9 cellular contexts compared by ENCODE assay signal in genomic region chr12:13000616-13000934, GRCh38. TPM values are rescaled to one million over a fixed set of nuclear protein-coding genes. Genes with fewer than 3 reads are reported as not detected.
DNase-seq lines count a peak whose midpoint lies in the region; ATAC-seq and TF ChIP-seq lines count a peak whose summit lies in the region.
"Had no signal": no experiment of that assay in that cellular context is flagged by ENCODE, and none has a peak within 500 bp of the region (broad histone marks: within the 10 kb centered on the region; RNA-seq: fewer than 3 reads in every experiment).

No MANE protein-coding gene starts in this region.

- no peaks in the 10 kb centered on the region for H3K36me3 Mint-ChIP-seq in activated CD8-positive, alpha-beta T cell treated with anti-CD3 and anti-CD28 coated beads for 36 hours (ENCODE audit: low read depth)

- H3K27ac Mint-ChIP-seq in activated CD8-positive, alpha-beta T cell treated with anti-CD3 and anti-CD28 coated beads for 36 hours = peak overlapping the region; percentile 66

- H3K9me3 Mint-ChIP-seq in activated CD8-positive, alpha-beta T cell treated with anti-CD3 and anti-CD28 coated beads for 36 hours = no peaks in the 10 kb centered on the region

- H3K27me3 Mint-ChIP-seq in activated CD8-positive, alpha-beta T cell treated with anti-CD3 and anti-CD28 coated beads for 36 hours = peaks cover 8% of the 10 kb centered on the region

- no peaks in the 10 kb centered on the region for H3K36me3 ChIP-seq in HUES6 (ENCODE audit: control insufficient read depth, insufficient read depth, low read length)

- no peaks in the 10 kb centered on the region for H3K9me3 ChIP-seq in HUES6 (ENCODE audit: control insufficient read depth, insufficient read depth, low read depth, low read length)

- peaks cover 24% of the 10 kb centered on the region for H3K4me1 Mint-ChIP-seq in activated CD8-positive, alpha-beta T cell treated with anti-CD3 and anti-CD28 coated beads for 36 hours (ENCODE audit: low read depth)

- peak overlapping the region; percentile 60 for H3K9ac ChIP-seq in HUES6 (ENCODE audit: low read length)

- peak; percentile 63 for DNase-seq in DMS114 treated with DMSO at 0.1 percent for 48 hours (lab: John Stamatoyannopoulos, UW; ENCODE audit: unreplicated experiment)
- peak; percentile 49 for DNase-seq in activated CD8-positive, alpha-beta T cell treated with anti-CD3 and anti-CD28 coated beads for 36 hours
- DNase-seq in globus pallidus (ENCODE audit: low spot score) = peak; percentile 59
- DNase-seq in posterior vena cava (ENCODE audit: low spot score) = peak; percentile 84
- DNase-seq in amniotic stem cell (lab: John Stamatoyannopoulos, UW) = no peak
- no peak for DNase-seq in mucosa of gallbladder (ENCODE audit: low spot score)

- CTCF ChIA-PET in activated CD8-positive, alpha-beta T cell treated with anti-CD3 and anti-CD28 coated beads for 36 hours (lab: Charles Lee) = interaction anchor here (1.1 kb wide), 1 partner anchor 205 kb away, joined by 3 read pairs; no protein-coding TSS in a partner anchor

- peaks cover 38% of the 10 kb centered on the region for H3K27me3 ChIP-seq in HUES6 (ENCODE audit: control insufficient read depth, insufficient read depth, low read length)

- H3K4me1 ChIP-seq in HUES6 (ENCODE audit: control insufficient read depth, insufficient read depth, low read length) = peaks cover 13% of the 10 kb centered on the region

- TF ChIP-seq CTCF in activated CD8-positive, alpha-beta T cell treated with anti-CD3 and anti-CD28 coated beads for 36 hours (IDR thresholded peaks at IDR 0.05) = no peak

- ATAC-seq in GM21390 (IDR thresholded peaks at IDR 0.05; ENCODE audit: unreplicated experiment) = peak; percentile 25
- ATAC-seq in activated CD8-positive, alpha-beta T cell treated with anti-CD3 and anti-CD28 coated beads for 36 hours = peak; percentile 35

- H3K4me3 ChIP-seq in HUES6 (ENCODE audit: low read depth, low read length) = peak overlapping the region; percentile 64

- intact Hi-C loops in activated CD8-positive, alpha-beta T cell treated with anti-CD3 and anti-CD28 coated beads for 36 hours (cut with micrococcal nuclease) = no loop called here
- intact Hi-C loops in posterior vena cava (cut with DNase I) = no loop called here

- H3K4me3 Mint-ChIP-seq in activated CD8-positive, alpha-beta T cell treated with anti-CD3 and anti-CD28 coated beads for 36 hours = peak overlapping the region; percentile 86

- H3K27ac ChIP-seq in HUES6 (ENCODE audit: low read depth, low read length) = no peak overlapping the region

- POLR2A ChIA-PET in activated CD8-positive, alpha-beta T cell treated with anti-CD3 and anti-CD28 coated beads for 36 hours (lab: Charles Lee) = no interaction called here

RNA-seq across cellular contexts. Expression of gene HEBP1, which starts 0.5 kb away (rescaled TPM):
- total RNA-seq in activated CD8-positive, alpha-beta T cell treated with anti-CD3 and anti-CD28 coated beads for 36 hours = 10 to 100 TPM; 23.9 to 24.8 TPM
- total RNA-seq in posterior vena cava (10 to 100 TPM; 56.4 to 63.2 TPM), mucosa of gallbladder (90.2 TPM)

RNA-seq across cellular contexts. Expression of gene FAM234B, which starts 43.6 kb away (rescaled TPM):
- total RNA-seq in activated CD8-positive, alpha-beta T cell treated with anti-CD3 and anti-CD28 coated beads for 36 hours = 10 to 100 TPM; 10.0 to 10.7 TPM
- total RNA-seq in posterior vena cava (1 to 10 TPM; 4.5 to 4.9 TPM), mucosa of gallbladder (6.6 TPM)

RNA-seq across cellular contexts. Expression of gene GPRC5D, which starts 48.6 kb away (rescaled TPM):
- total RNA-seq in activated CD8-positive, alpha-beta T cell treated with anti-CD3 and anti-CD28 coated beads for 36 hours = not detected
- total RNA-seq in posterior vena cava (not detected), mucosa of gallbladder (not detected)
- total RNA-seq: activated CD8-positive, alpha-beta memory T cell treated with anti-CD3 and anti-CD28 coated beads for 36 hours had no signal

Comparison
In these comparisons a context has a peak if more than half of its experiments do, and no peak if none do; other contexts are left out.
1. DNase-seq: peak in DMS114 treated with DMSO at 0.1 percent for 48 hours (single experiment), activated CD8-positive, alpha-beta T cell treated with anti-CD3 and anti-CD28 coated beads for 36 hours (single experiment), globus pallidus (single experiment) and posterior vena cava (single experiment); none in amniotic stem cell (single experiment) and mucosa of gallbladder (single experiment).